Comparison of ENCODE assay signal across 1 cellular context in the genomic region with DNA sequence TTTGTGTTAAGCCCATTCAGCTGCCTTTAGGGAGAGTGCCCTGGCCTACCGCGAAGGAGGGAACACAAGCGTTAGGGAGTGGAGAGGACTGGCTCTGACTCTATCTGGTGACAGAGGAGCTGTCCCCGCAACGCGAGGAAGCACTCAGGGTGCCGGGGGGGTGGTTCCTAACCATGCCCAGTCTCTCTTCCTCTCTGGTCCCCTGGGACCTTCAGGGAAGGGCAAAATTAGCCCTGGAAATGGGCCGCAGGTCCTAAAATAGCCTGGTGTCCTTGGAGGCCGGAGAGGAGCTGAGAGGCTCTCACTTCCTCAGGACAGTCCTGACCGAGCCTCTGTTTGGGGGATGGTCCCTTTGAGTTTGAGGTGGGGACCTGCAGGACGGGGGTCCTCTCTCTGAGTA.
TF ChIP-seq lines count a peak whose summit lies in the region.

No MANE protein-coding gene starts in this region.

TF ChIP-seq in H1, 55 proteins besides CTCF, POLR2A, EP300 and RAD21:
- TF ChIP-seq SIN3A (conservative IDR thresholded peaks at IDR 0.05 in 1 of 2, IDR thresholded peaks at IDR 0.05 in 1 of 2; ENCODE audit: low read depth in 1 of 2, low read length in 2 of 2) (no peak), SIX5 (IDR thresholded peaks at IDR 0.05; ENCODE audit: low read depth, low read length) (no peak), POLR2AphosphoS5 (IDR thresholded peaks at IDR 0.05; ENCODE audit: low read depth, low read length) (no peak), SIRT6 (IDR thresholded peaks at IDR 0.05; ENCODE audit: low read length) (no peak), CEBPB (IDR thresholded peaks at IDR 0.05; ENCODE audit: low read depth, low read length) (no peak), CBX5 (IDR thresholded peaks at IDR 0.05; ENCODE audit: low read depth, low read length) (no peak), POU5F1 (IDR thresholded peaks at IDR 0.05; ENCODE audit: low read depth, low read length) (no peak)
